25 cellular contexts compared by ENCODE assay signal in the genomic region with DNA sequence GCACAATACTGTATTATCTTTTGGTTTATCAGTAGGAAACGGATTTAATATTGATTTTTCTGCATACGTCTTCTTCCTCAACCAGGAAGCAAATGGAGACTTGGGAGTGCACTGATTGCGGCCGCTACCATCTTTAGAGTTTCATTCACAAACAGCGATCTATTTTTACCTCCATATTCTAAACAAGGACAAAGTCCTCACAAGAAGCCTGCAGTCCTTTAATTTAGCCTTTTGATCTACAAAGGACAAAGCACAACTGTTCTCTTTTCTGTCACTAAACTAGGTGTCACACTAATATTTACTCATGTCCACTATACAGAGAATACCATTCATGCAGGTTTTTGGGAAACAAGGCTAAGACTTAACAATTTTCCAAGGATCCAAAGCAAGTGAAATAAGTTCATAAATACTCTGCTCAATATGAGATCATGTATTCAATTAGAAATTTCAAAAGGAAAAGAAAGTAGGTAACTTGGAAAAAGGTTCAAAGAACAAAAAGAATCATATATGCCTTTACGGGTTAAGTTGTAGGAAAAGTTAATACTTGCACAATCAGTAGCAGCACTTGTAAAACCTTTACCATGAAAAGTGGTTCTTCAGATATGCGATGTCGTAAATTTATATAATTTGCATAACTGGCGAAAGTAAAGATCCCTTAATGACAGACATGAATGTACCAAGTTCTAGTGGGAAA.
"Had no signal": no experiment of that assay in that cellular context is flagged by ENCODE, and none has a peak within 500 bp of the region (broad histone marks: within the 10 kb centered on the region; RNA-seq: fewer than 3 reads in every experiment).

No MANE protein-coding gene starts in this region.

- H3K27ac ChIP-seq: coronary artery, esophagus muscularis mucosa, foreskin keratinocyte, gastroesophageal sphincter, heart left ventricle, ovary, suprapubic skin, transverse colon had no signal

- DNase-seq: dermis blood vessel endothelial cell; effector memory CD4-positive, alpha-beta T cell; foreskin keratinocyte; heart left ventricle; hippocampal formation; kidney glomerular epithelial cell; natural killer cell; occipital lobe; ovary; posterior cingulate gyrus; retina; stimulated activated CD4-positive, alpha-beta T cell treated with anti-CD3 and anti-CD28 coated beads, Interleukin-12 subunit alpha, Interleukin-12 subunit beta, amount 100 ng/mL, for 4 hours; stimulated activated CD4-positive, alpha-beta T cell treated with anti-CD3 and anti-CD28 coated beads, Interleukin-1b, Interleukin-23, amount 100 ng/mL, for 48 hours; stimulated activated CD4-positive, alpha-beta T cell treated with anti-CD3 and anti-CD28 coated beads, Interleukin-4, amount 100 ng/mL, for 1 hour; stimulated activated CD8-positive, alpha-beta memory T cell treated with anti-CD3 and anti-CD28 coated beads, Interleukin-4, amount 100 ng/mL, for 48 hours; stimulated activated naive CD4-positive, alpha-beta T cell; stimulated activated naive CD8-positive, alpha-beta T cell treated with anti-CD3 and anti-CD28 coated beads, Interleukin-15, amount 100 ng/mL, for 72 hours; transverse colon had no signal

- ATAC-seq: foreskin keratinocyte; gastroesophageal sphincter; heart left ventricle; natural killer cell; sciatic nerve; stimulated activated naive CD8-positive, alpha-beta T cell treated with anti-CD3 and anti-CD28 coated beads, Interleukin-15, amount 100 ng/mL, for 72 hours had no signal

- H3K36me3 ChIP-seq: ovary had no signal

- H3K9me3 ChIP-seq: esophagus muscularis mucosa, gastroesophageal sphincter, heart left ventricle, ovary, suprapubic skin, transverse colon had no signal

- H3K4me1 ChIP-seq: foreskin keratinocyte, gastroesophageal sphincter, suprapubic skin, transverse colon had no signal

- H3K27me3 ChIP-seq: esophagus muscularis mucosa, foreskin keratinocyte, gastroesophageal sphincter, heart left ventricle, ovary, suprapubic skin, transverse colon had no signal

- H3K4me3 ChIP-seq: coronary artery, esophagus muscularis mucosa, gastroesophageal sphincter, heart left ventricle, lung, ovary, smooth muscle cell, suprapubic skin, transverse colon had no signal
